ENCODE assay signal across 8 cellular contexts in the genomic region with DNA sequence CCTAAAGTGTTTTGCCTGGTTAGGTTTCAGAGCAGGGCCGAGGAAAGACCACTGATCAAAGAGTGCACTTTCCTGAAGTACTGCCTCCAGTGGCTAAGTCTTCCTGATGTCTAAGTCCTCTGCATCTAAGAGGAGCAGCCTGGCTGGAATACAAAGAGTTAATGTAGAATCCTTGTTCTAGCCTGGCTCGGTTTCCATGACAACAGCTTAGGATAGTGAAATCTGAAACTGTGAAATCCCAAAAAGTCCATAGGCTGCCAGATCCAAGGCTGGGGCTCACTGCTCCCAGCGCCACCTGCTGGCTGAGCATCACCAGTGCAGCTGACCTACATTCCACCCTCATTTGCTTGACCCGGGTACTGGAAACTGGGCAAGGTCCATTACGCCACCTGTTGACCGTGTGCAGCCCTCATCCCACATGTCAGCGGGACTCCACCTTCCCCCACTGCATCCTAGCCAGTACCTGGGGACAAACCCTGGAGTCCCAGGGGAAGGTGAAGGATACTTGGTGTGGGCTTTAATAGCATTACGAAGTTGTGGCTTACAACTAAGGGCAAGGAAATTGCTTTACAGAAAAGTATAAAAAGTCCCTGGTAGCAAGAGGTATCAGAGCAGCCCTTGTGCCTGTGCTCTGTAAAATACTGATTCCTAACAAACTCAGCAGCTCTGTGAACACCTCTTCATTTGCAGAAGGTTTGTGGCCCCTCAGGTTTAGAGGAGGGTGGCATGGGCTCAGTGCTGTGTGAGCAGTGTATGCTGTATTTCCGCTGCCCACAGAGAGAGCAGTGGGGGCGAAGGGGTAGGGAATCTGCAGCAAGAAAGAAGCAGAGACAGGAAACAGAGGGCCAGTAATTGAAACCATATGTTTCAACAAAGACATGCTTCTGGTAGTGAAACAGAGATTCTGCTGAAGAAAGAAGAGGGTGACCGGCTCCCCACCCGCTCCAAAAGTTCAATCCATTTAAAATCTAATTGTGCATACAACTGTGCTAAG. TPM values are rescaled to one million over a fixed set of nuclear protein-coding genes. Genes with fewer than 3 reads are reported as not detected.
DNase-seq lines count a peak whose midpoint lies in the region; ATAC-seq, FAIRE-seq and TF ChIP-seq lines count a peak whose summit lies in the region.

No MANE protein-coding gene starts in this region.

- no peak for TF ChIP-seq POLR2A in H1 (IDR thresholded peaks at IDR 0.05; ENCODE audit: control extremely low read depth in 1 of 2, low read depth in 2 of 2, low read length in 2 of 2)

- peak; percentile 99 for TF ChIP-seq CTCF in activated CD8-positive, alpha-beta T cell treated with anti-CD3 and anti-CD28 coated beads for 36 hours (IDR thresholded peaks at IDR 0.05)
- peak; percentile 99 to 100 (median 99) for TF ChIP-seq CTCF in H1 (IDR thresholded peaks at IDR 0.05; ENCODE audit: control extremely low read depth in 1 of 3, insufficient read depth in 1 of 3, low read depth in 1 of 3, low read length in 3 of 3)

- no peak overlapping the region for H3K9ac ChIP-seq in H1 (replicated peaks in 1 of 4; ENCODE audit: extremely low read depth in 1 of 4, low read depth in 3 of 4, low read length in 3 of 4)

- peak overlapping the region in 1 of 7 donors; percentile 57 for H3K4me3 Mint-ChIP-seq in CD8-positive, alpha-beta memory T cell
- H3K4me3 Mint-ChIP-seq in activated CD8-positive, alpha-beta T cell treated with anti-CD3 and anti-CD28 coated beads for 36 hours, result no peak overlapping the region

- peak; percentile 90 to 91 for TF ChIP-seq RAD21 in H1 (IDR thresholded peaks at IDR 0.05 in 1 of 2, conservative IDR thresholded peaks at IDR 0.05 in 1 of 2; ENCODE audit: low read depth in 2 of 2, low read length in 2 of 2)

- H2BK15ac ChIP-seq in H1 (ENCODE audit: low read length), result no peak overlapping the region

- H3K4me1 Mint-ChIP-seq in CD8-positive, alpha-beta memory T cell, result peaks cover 10 to 21% (median 13%) of the 10 kb centered on the region in 3 donors
- peaks cover 44% of the 10 kb centered on the region for H3K4me1 Mint-ChIP-seq in activated CD8-positive, alpha-beta T cell treated with anti-CD3 and anti-CD28 coated beads for 36 hours (ENCODE audit: low read depth)

- H3K9me3 Mint-ChIP-seq in CD8-positive, alpha-beta memory T cell, result no peaks in the 10 kb centered on the region
- H3K9me3 Mint-ChIP-seq in activated CD8-positive, alpha-beta T cell treated with anti-CD3 and anti-CD28 coated beads for 36 hours, result no peaks in the 10 kb centered on the region

- ATAC-seq in GM19455 (IDR thresholded peaks at IDR 0.05; ENCODE audit: unreplicated experiment) (peak; percentile 55), HG03520 (IDR thresholded peaks at IDR 0.05; ENCODE audit: unreplicated experiment) (peak; percentile 55)
- ATAC-seq in activated CD8-positive, alpha-beta T cell treated with anti-CD3 and anti-CD28 coated beads for 36 hours, result peak; percentile 72

- TF ChIP-seq EP300 in H1 (IDR thresholded peaks at IDR 0.05; ENCODE audit: borderline replicate concordance in 1 of 2, low read depth in 2 of 2, low read length in 2 of 2), result peak in 1 of 2 experiments; percentile 68; a peak in 1 of 3 replicates

- peaks cover 0 to 3% of the 10 kb centered on the region in 2 donors for H3K27me3 Mint-ChIP-seq in CD8-positive, alpha-beta memory T cell
- no peaks in the 10 kb centered on the region for H3K27me3 Mint-ChIP-seq in activated CD8-positive, alpha-beta T cell treated with anti-CD3 and anti-CD28 coated beads for 36 hours

- H3K18ac ChIP-seq in H1 (ENCODE audit: extremely low read depth, low read length), result no peak overlapping the region

- peak; percentile 99 for FAIRE-seq in H1 (lab: Jason Lieb, UNC)

- POLR2A ChIA-PET in CD8-positive, alpha-beta memory T cell (lab: Charles Lee), result interaction anchor here (0.6 kb wide), 1 partner anchor 199 kb away, joined by 4 read pairs; no protein-coding TSS in a partner anchor
- POLR2A ChIA-PET in activated CD8-positive, alpha-beta T cell treated with anti-CD3 and anti-CD28 coated beads for 36 hours (lab: Charles Lee), result interaction anchor here (0.6 to 2.5 kb wide), 2 partner anchors 11 to 25 kb away, joined by 3 to 14 read pairs; no protein-coding TSS in a partner anchor
- POLR2A ChIA-PET in H1 (lab: Charles Lee; ENCODE audit: partially characterized antibody), result interaction anchor here (0.6 to 4.8 kb wide), 9 partner anchors 11 to 111 kb away, joined by 3 to 29 read pairs (median 4); a partner anchor contains a TSS

- H2BK12ac ChIP-seq in H1 (ENCODE audit: low read depth, low read length), result no peak overlapping the region

- peak overlapping the region in 1 of 2 experiments; percentile 17; a peak in 1 of 4 replicates for H3K4me2 ChIP-seq in H1 (ENCODE audit: insufficient read depth in 1 of 2, low read depth in 2 of 2, low read length in 2 of 2)

- peak overlapping the region; percentile 27 for H4K91ac ChIP-seq in H1 (replicated peaks; ENCODE audit: insufficient read length, low read length)

- H3K14ac ChIP-seq in H1 (ENCODE audit: insufficient read length), result no peak overlapping the region

- H3K27ac ChIP-seq in CD8-positive, alpha-beta memory T cell (ENCODE audit: low read depth, low read length), result no peak overlapping the region
- H3K27ac ChIP-seq in H1 (ENCODE audit: low read depth, low read length), result peak overlapping the region; percentile 26; the same call in 1 of the 2 replicates

- H2AFZ ChIP-seq in H1 (ENCODE audit: low read length), result no peak overlapping the region

- no peaks in the 10 kb centered on the region for H3K23me2 ChIP-seq in H1 (ENCODE audit: low read depth, low read length)

- peak overlapping the region in 7 of 8 donors; percentile 61 to 86 (median 72) for H3K27ac Mint-ChIP-seq in CD8-positive, alpha-beta memory T cell
- H3K27ac Mint-ChIP-seq in activated CD8-positive, alpha-beta T cell treated with anti-CD3 and anti-CD28 coated beads for 36 hours, result peak overlapping the region; percentile 56

- WGBS in H1 (ENCODE audit: extremely low coverage in 1 of 2, insufficient coverage in 1 of 2, insufficient read length in 1 of 2, insufficient replicate concordance in 2 of 2, low coverage in 1 of 2, low lambda C conversion rate in 2 of 2, missing lambda C conversion rate in 1 of 2), 2 experiments, result 39% methylated on average over 12 of the region's 12 CpGs; no CpG with 5 or more reads in 1 of the 2 experiments

- no peak overlapping the region for H2BK20ac ChIP-seq in H1 (ENCODE audit: low read length)

- CTCF ChIA-PET in CD8-positive, alpha-beta memory T cell (lab: Charles Lee), result interaction anchor here (0.9 to 4.9 kb wide), 16 partner anchors 9 to 319 kb away, joined by 3 to 67 read pairs (median 4); a partner anchor contains a TSS
- CTCF ChIA-PET in activated CD8-positive, alpha-beta T cell treated with anti-CD3 and anti-CD28 coated beads for 36 hours (lab: Charles Lee), result interaction anchor here (1.0 to 8.3 kb wide), 28 partner anchors 9 to 439 kb away, joined by 3 to 122 read pairs (median 5); a partner anchor contains a TSS
- CTCF ChIA-PET in H1 (lab: Charles Lee; ENCODE audit: partially characterized antibody), result interaction anchor here (0.6 to 50.9 kb wide), 49 partner anchors 10 to 439 kb away, joined by 3 to 1236 read pairs (median 5); a partner anchor contains a TSS

- no peaks in the 10 kb centered on the region for H3K9me3 ChIP-seq in CD8-positive, alpha-beta memory T cell (ENCODE audit: low read length)
- H3K9me3 ChIP-seq in H1 (ENCODE audit: insufficient read depth in 2 of 2, low read depth in 1 of 2, low read length in 1 of 2), result no peaks in the 10 kb centered on the region

- no peak overlapping the region for H2BK5ac ChIP-seq in H1 (ENCODE audit: low read depth, low read length)

- no peaks in the 10 kb centered on the region for H3K27me3 ChIP-seq in CD8-positive, alpha-beta memory T cell (ENCODE audit: insufficient read depth, low read length, poor library complexity, severe bottlenecking)
- H3K27me3 ChIP-seq in H1 (replicated peaks in 1 of 4; ENCODE audit: control insufficient read depth in 3 of 4, extremely low read depth in 1 of 4, insufficient read depth in 3 of 4, low read length in 3 of 4), result no peaks in the 10 kb centered on the region

- H4K8ac ChIP-seq in H1 (ENCODE audit: extremely low read depth, insufficient read depth, low read length), result no peak overlapping the region

- peaks cover 70% of the 10 kb centered on the region for H3K36me3 ChIP-seq in CD8-positive, alpha-beta memory T cell (ENCODE audit: insufficient read depth, low read length)
- H3K36me3 ChIP-seq in H1 (ENCODE audit: control insufficient read depth in 2 of 4, insufficient read depth in 4 of 4, low read length in 3 of 4), result peaks cover 24 to 48% (median 42%) of the 10 kb centered on the region in 4 experiments

- H2AK5ac ChIP-seq in H1 (ENCODE audit: low read depth, low read length), result no peak overlapping the region

- peak; percentile 40 to 58 (median 46) for DNase-seq in CD8-positive, alpha-beta memory T cell
- DNase-seq in NCI-H524 treated with DMSO at 0.1 percent for 48 hours (lab: John Stamatoyannopoulos, UW) (peak; percentile 87), H1 (ENCODE audit: low read depth in 1 of 2, low spot score in 2 of 2) (peak; percentile 90 to 95), lung microvascular endothelial cell (ENCODE audit: low read depth in 2 of 2) (peak; percentile 92 to 96)
- DNase-seq in activated CD8-positive, alpha-beta T cell treated with anti-CD3 and anti-CD28 coated beads for 36 hours, result peak; percentile 54
- DNase-seq in stimulated activated CD8-positive, alpha-beta memory T cell treated with anti-CD3 and anti-CD28 coated beads, Interleukin-4, amount 100 ng/mL, for 24 hours (ENCODE audit: low read depth), result peak; percentile 24

- H3K79me1 ChIP-seq in H1 (ENCODE audit: low read depth, low read length), result no peaks in the 10 kb centered on the region

- H3K79me2 ChIP-seq in H1 (ENCODE audit: control insufficient read depth in 1 of 2, insufficient read depth in 2 of 2, low read length in 2 of 2), result no peaks in the 10 kb centered on the region

- H3K56ac ChIP-seq in H1 (replicated peaks; ENCODE audit: insufficient read length, low read depth, low read length), result no peak overlapping the region

- peaks cover 14 to 72% (median 46%) of the 10 kb centered on the region in 3 donors for H3K36me3 Mint-ChIP-seq in CD8-positive, alpha-beta memory T cell
- peaks cover 72% of the 10 kb centered on the region for H3K36me3 Mint-ChIP-seq in activated CD8-positive, alpha-beta T cell treated with anti-CD3 and anti-CD28 coated beads for 36 hours (ENCODE audit: low read depth)

- H3K4me3 ChIP-seq in CD8-positive, alpha-beta memory T cell (ENCODE audit: low read length), result no peak overlapping the region
- H3K4me3 ChIP-seq in H1 (ENCODE audit: extremely low read depth in 1 of 4, insufficient read depth in 2 of 4, low read depth in 3 of 4, low read length in 4 of 4), result no peak overlapping the region

- no peak overlapping the region for H4K5ac ChIP-seq in H1 (ENCODE audit: insufficient read length, low read depth, low read length)

- intact Hi-C loops in activated CD8-positive, alpha-beta T cell treated with anti-CD3 and anti-CD28 coated beads for 36 hours (cut with micrococcal nuclease), result no loop called here

- H3K4me1 ChIP-seq in CD8-positive, alpha-beta memory T cell (ENCODE audit: insufficient read depth, low read length), result no peaks in the 10 kb centered on the region
- peaks cover 2 to 15% (median 8%) of the 10 kb centered on the region in 4 experiments; a peak in 6 of 7 replicates for H3K4me1 ChIP-seq in H1 (replicated peaks in 1 of 4; ENCODE audit: control insufficient read depth in 3 of 4, insufficient read depth in 4 of 4, low read length in 3 of 4)

- no peak overlapping the region for H3K23ac ChIP-seq in H1 (ENCODE audit: insufficient read length)

- no peaks in the 10 kb centered on the region for H4K20me1 ChIP-seq in H1 (replicated peaks in 1 of 2; ENCODE audit: control insufficient read depth in 1 of 2, insufficient read depth in 2 of 2, low read length in 2 of 2)

- no peak overlapping the region for H2BK120ac ChIP-seq in H1 (replicated peaks; ENCODE audit: low read depth, low read length)

- no peak overlapping the region for H3K4ac ChIP-seq in H1 (replicated peaks; ENCODE audit: insufficient read length, low read depth, low read length)

RNA-seq across cellular contexts. Expression of a gene that starts 36.0 kb away (rescaled TPM):
- total RNA-seq in CD8-positive, alpha-beta memory T cell, result not detected
- not detected for polyA plus RNA-seq in CD8-positive, alpha-beta memory T cell
- not detected for total RNA-seq in activated CD8-positive, alpha-beta T cell treated with anti-CD3 and anti-CD28 coated beads for 36 hours
- total RNA-seq in H1 (2021; fragmentation: NEBNext Ultra II Directional; extraction: Animal tissue kit (Norgen Biotek cat#: 25700)), result 0.78 and 1.1 TPM in 2 replicates
- polyA plus RNA-seq in H1 (2011; rRNA removed), result 0.41 and 0.66 TPM in 2 replicates
- polyA plus RNA-seq in H1 (2011; cell fraction: cytosol; rRNA removed), result 0.28 TPM
- 4.3 TPM for polyA plus RNA-seq in H1 (2011; cell fraction: nucleus; rRNA removed)
- 0.28 to 0.43 TPM (median 0.35 TPM) in 4 replicates for polyA plus RNA-seq in H1 (2012, experiment 1 of 2)
- 0.14 TPM for polyA plus RNA-seq in H1 (2012, experiment 2 of 2)
- 0.39 TPM for polyA plus RNA-seq in H1 (2013, experiment 1 of 2)
- 0.22 TPM for polyA plus RNA-seq in H1 (2013, experiment 2 of 2)
- polyA minus RNA-seq in H1 (2011; rRNA and poly(A)+ RNA removed), result 4.3 and 5.6 TPM in 2 replicates
- polyA minus RNA-seq in H1 (2011; cell fraction: cytosol; rRNA and poly(A)+ RNA removed), result 0.37 TPM
- 11.0 TPM for polyA minus RNA-seq in H1 (2011; cell fraction: nucleus; rRNA and poly(A)+ RNA removed)
- total RNA-seq in lung microvascular endothelial cell, result under 0.01 and 0.40 TPM in 2 replicates

RNA-seq across cellular contexts. Expression of a gene that starts 40.1 kb away (rescaled TPM):
- not detected for total RNA-seq in CD8-positive, alpha-beta memory T cell
- polyA plus RNA-seq in CD8-positive, alpha-beta memory T cell, result not detected
- not detected for total RNA-seq in activated CD8-positive, alpha-beta T cell treated with anti-CD3 and anti-CD28 coated beads for 36 hours
- 2.4 and 2.6 TPM in 2 replicates for total RNA-seq in H1 (2021; fragmentation: NEBNext Ultra II Directional; extraction: Animal tissue kit (Norgen Biotek cat#: 25700))
- 2.1 and 2.8 TPM in 2 replicates for polyA plus RNA-seq in H1 (2011; rRNA removed)
- 2.2 TPM for polyA plus RNA-seq in H1 (2011; cell fraction: cytosol; rRNA removed)
- polyA plus RNA-seq in H1 (2011; cell fraction: nucleus; rRNA removed), result 5.0 TPM
- 1.8 to 2.4 TPM (median 2.0 TPM) in 4 replicates for polyA plus RNA-seq in H1 (2012, experiment 1 of 2)
- 1.7 TPM for polyA plus RNA-seq in H1 (2012, experiment 2 of 2)
- polyA plus RNA-seq in H1 (2013, experiment 1 of 2), result 4.1 TPM
- 3.1 TPM for polyA plus RNA-seq in H1 (2013, experiment 2 of 2)
- polyA minus RNA-seq in H1 (2011; rRNA and poly(A)+ RNA removed), result 8.5 and 9.4 TPM in 2 replicates
- 3.4 TPM for polyA minus RNA-seq in H1 (2011; cell fraction: cytosol; rRNA and poly(A)+ RNA removed)
- polyA minus RNA-seq in H1 (2011; cell fraction: nucleus; rRNA and poly(A)+ RNA removed), result 12.8 TPM
- 0.65 and 0.79 TPM in 2 replicates for total RNA-seq in lung microvascular endothelial cell

RNA-seq across cellular contexts. Expression of a gene that starts 49.1 kb away (rescaled TPM):
- total RNA-seq in CD8-positive, alpha-beta memory T cell, result under 1 TPM; 0.11 to 0.15 TPM
- not detected for polyA plus RNA-seq in CD8-positive, alpha-beta memory T cell
- total RNA-seq in activated CD8-positive, alpha-beta T cell treated with anti-CD3 and anti-CD28 coated beads for 36 hours, result not detected
- 18.6 and 19.6 TPM in 2 replicates for total RNA-seq in H1 (2021; fragmentation: NEBNext Ultra II Directional; extraction: Animal tissue kit (Norgen Biotek cat#: 25700))
- 4.7 and 11.3 TPM in 2 replicates for polyA plus RNA-seq in H1 (2011; rRNA removed)
- 4.5 TPM for polyA plus RNA-seq in H1 (2011; cell fraction: cytosol; rRNA removed)
- 7.3 TPM for polyA plus RNA-seq in H1 (2011; cell fraction: nucleus; rRNA removed)
- 25.4 to 29.6 TPM (median 28.0 TPM) in 4 replicates for polyA plus RNA-seq in H1 (2012, experiment 1 of 2)
- 27.0 TPM for polyA plus RNA-seq in H1 (2012, experiment 2 of 2)
- 56.3 TPM for polyA plus RNA-seq in H1 (2013, experiment 1 of 2)
- 50.4 TPM for polyA plus RNA-seq in H1 (2013, experiment 2 of 2)
- polyA minus RNA-seq in H1 (2011; rRNA and poly(A)+ RNA removed), result 8.8 and 9.8 TPM in 2 replicates
- polyA minus RNA-seq in H1 (2011; cell fraction: cytosol; rRNA and poly(A)+ RNA removed), result 5.9 TPM
- 14.3 TPM for polyA minus RNA-seq in H1 (2011; cell fraction: nucleus; rRNA and poly(A)+ RNA removed)
- 10.2 and 10.9 TPM in 2 replicates for total RNA-seq in lung microvascular endothelial cell

Comparison
In these comparisons a context has a peak if more than half of its experiments do, and no peak if none do; other contexts are left out.
1. DNase-seq: peak in every context shown above with its lines; median percentile 94 in lung microvascular endothelial cell; 92 in H1; 87 in NCI-H524 treated with DMSO at 0.1 percent for 48 hours; 54 in activated CD8-positive, alpha-beta T cell treated with anti-CD3 and anti-CD28 coated beads for 36 hours; 46 in CD8-positive, alpha-beta memory T cell; 24 in stimulated activated CD8-positive, alpha-beta memory T cell treated with anti-CD3 and anti-CD28 coated beads, Interleukin-4, amount 100 ng/mL, for 24 hours.